ENCODE assay signal across 7 cellular contexts in the genomic region with DNA sequence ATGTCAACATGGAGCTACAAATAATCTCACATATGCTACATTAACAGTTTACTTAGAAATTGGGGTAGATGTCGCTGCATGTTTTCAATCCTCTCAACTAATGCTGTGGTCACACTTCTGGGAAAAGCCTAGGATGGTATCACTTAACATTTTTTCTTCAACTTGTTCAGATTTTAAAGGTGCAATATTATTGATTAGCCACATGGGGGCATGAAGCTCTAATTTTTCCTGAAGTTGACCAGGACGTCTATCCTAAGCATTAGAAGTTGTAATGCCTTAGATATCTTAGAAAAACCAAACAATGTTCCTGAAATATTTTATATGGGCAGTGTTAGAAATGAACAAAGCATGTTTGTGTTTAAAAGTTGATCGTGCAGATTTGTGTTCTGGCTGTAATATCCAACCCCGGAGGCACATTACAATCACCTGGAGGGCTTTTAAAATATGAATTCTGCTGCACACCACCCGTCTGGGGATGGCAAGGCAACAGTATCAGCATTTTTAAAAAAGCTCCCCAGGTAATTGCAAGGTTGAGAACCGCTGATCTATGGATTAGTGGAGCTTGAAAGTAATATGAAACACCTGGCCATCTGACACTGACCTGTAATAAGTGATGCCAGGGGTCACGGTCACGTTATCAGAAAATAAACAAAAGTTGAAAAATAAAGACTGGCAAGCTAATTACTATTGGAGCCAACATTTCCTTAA.
DNase-seq lines count a peak whose midpoint lies in the region; ATAC-seq and TF ChIP-seq lines count a peak whose summit lies in the region.

No MANE protein-coding gene starts in this region.

- H2AFZ ChIP-seq in neuronal stem cell (ENCODE audit: low read length): no peak overlapping the region

- no peak overlapping the region for H3K4me2 ChIP-seq in neuronal stem cell (ENCODE audit: insufficient read depth, low read length, poor library complexity, severe bottlenecking)

- DNase-seq in NCI-H2081 treated with DMSO at 0.1 percent for 48 hours (lab: John Stamatoyannopoulos, UW) (peak; percentile 19), astrocyte of the spinal cord (ENCODE audit: low read depth, low spot score) (peak; percentile 71), kidney glomerular epithelial cell (lab: John Stamatoyannopoulos, UW) (peak; percentile 25), neuronal stem cell (ENCODE audit: low spot score) (no peak)
- no peak for DNase-seq in activated CD4-positive, CD25-positive, alpha-beta regulatory T cell (lab: John Stamatoyannopoulos, UW)
- no peak for DNase-seq in activated naive CD8-positive, alpha-beta T cell treated with anti-CD3 and anti-CD28 coated beads for 36 hours

- H4K91ac ChIP-seq in neuronal stem cell (ENCODE audit: low read depth, low read length, poor library complexity): no peak overlapping the region

- H2BK5ac ChIP-seq in neuronal stem cell (ENCODE audit: low read length): no peak overlapping the region

- peak; percentile 54 for ATAC-seq in GM18498 (IDR thresholded peaks at IDR 0.05; ENCODE audit: unreplicated experiment)

- H3K36me3 Mint-ChIP-seq in activated naive CD8-positive, alpha-beta T cell treated with anti-CD3 and anti-CD28 coated beads for 36 hours: no peaks in the 10 kb centered on the region

- no peak overlapping the region for H3K18ac ChIP-seq in neuronal stem cell (ENCODE audit: low read length)

- H3K14ac ChIP-seq in neuronal stem cell (ENCODE audit: low read length): no peak overlapping the region

- no peak overlapping the region for H4K8ac ChIP-seq in neuronal stem cell (ENCODE audit: low read depth, low read length)

- H3K4me3 Mint-ChIP-seq in activated naive CD8-positive, alpha-beta T cell treated with anti-CD3 and anti-CD28 coated beads for 36 hours: no peak overlapping the region

- H3K4me1 Mint-ChIP-seq in activated naive CD8-positive, alpha-beta T cell treated with anti-CD3 and anti-CD28 coated beads for 36 hours: no peaks in the 10 kb centered on the region

- no peaks in the 10 kb centered on the region for H3K27me3 Mint-ChIP-seq in activated naive CD8-positive, alpha-beta T cell treated with anti-CD3 and anti-CD28 coated beads for 36 hours

- no peak overlapping the region for H3K23ac ChIP-seq in neuronal stem cell (ENCODE audit: low read depth, low read length, poor library complexity)

- H3K79me1 ChIP-seq in neuronal stem cell (ENCODE audit: low read depth, low read length): no peaks in the 10 kb centered on the region

- peaks cover 0 to 23% (median 0%) of the 10 kb centered on the region in 3 experiments for H3K27me3 ChIP-seq in neuronal stem cell (ENCODE audit: control insufficient read depth in 3 of 3, insufficient read depth in 3 of 3, low read depth in 1 of 3, low read length in 3 of 3)

- H3K9me3 ChIP-seq in neuronal stem cell (replicated peaks in 1 of 2; ENCODE audit: control insufficient read depth in 2 of 2, insufficient read depth in 1 of 2, low read depth in 1 of 2, low read length in 2 of 2): no peaks in the 10 kb centered on the region

- H3K27ac ChIP-seq in neuronal stem cell (replicated peaks; ENCODE audit: low read length): no peak overlapping the region

- H2BK12ac ChIP-seq in neuronal stem cell (ENCODE audit: low read length): no peak overlapping the region

- no peak overlapping the region for H3K4ac ChIP-seq in neuronal stem cell (ENCODE audit: low read length)

- in situ Hi-C loops in astrocyte of the spinal cord (cut with HindIII; ENCODE audit: low sequenced_read_pairs): no loop called here

- TF ChIP-seq CTCF in astrocyte of the spinal cord (IDR thresholded peaks at IDR 0.05; ENCODE audit: low read depth, low read length): peak; percentile 47

- peaks cover 0 to 6% of the 10 kb centered on the region in 2 donors for H3K4me1 ChIP-seq in neuronal stem cell (ENCODE audit: control insufficient read depth in 2 of 2, insufficient read depth in 1 of 2, low read depth in 1 of 2, low read length in 2 of 2)

- H2BK15ac ChIP-seq in neuronal stem cell (ENCODE audit: low read length): no peak overlapping the region

- no peak overlapping the region for H3K9ac ChIP-seq in neuronal stem cell (ENCODE audit: low read depth, low read length, poor library complexity)

- no peak overlapping the region for H2AK5ac ChIP-seq in neuronal stem cell (ENCODE audit: low read depth, low read length)

- H3K4me3 ChIP-seq in astrocyte of the spinal cord (ENCODE audit: low read depth, low read length) (no peak overlapping the region), neuronal stem cell (ENCODE audit: low read length in 2 of 2) (no peak overlapping the region)

- no CpG with 5 or more reads among the region's 8 CpGs for WGBS in neuronal stem cell (ENCODE audit: extremely low coverage in 2 of 2, insufficient read length in 2 of 2, insufficient replicate concordance in 1 of 2), 2 donors

- H3K9me3 Mint-ChIP-seq in activated naive CD8-positive, alpha-beta T cell treated with anti-CD3 and anti-CD28 coated beads for 36 hours: no peaks in the 10 kb centered on the region

- no peaks in the 10 kb centered on the region for H3K36me3 ChIP-seq in neuronal stem cell (replicated peaks in 1 of 2; ENCODE audit: control insufficient read depth in 2 of 2, insufficient read depth in 2 of 2, low read length in 2 of 2)

- no peak overlapping the region for H2BK120ac ChIP-seq in neuronal stem cell (ENCODE audit: low read depth, low read length)

- no peak overlapping the region for H3K27ac Mint-ChIP-seq in activated naive CD8-positive, alpha-beta T cell treated with anti-CD3 and anti-CD28 coated beads for 36 hours

Comparison
In these comparisons a context has a peak if more than half of its experiments do, and no peak if none do; other contexts are left out.
1. DNase-seq: peak in NCI-H2081 treated with DMSO at 0.1 percent for 48 hours (single experiment), astrocyte of the spinal cord (single experiment) and kidney glomerular epithelial cell (single experiment); none in activated CD4-positive, CD25-positive, alpha-beta regulatory T cell (0 of 4), neuronal stem cell (single experiment) and activated naive CD8-positive, alpha-beta T cell treated with anti-CD3 and anti-CD28 coated beads for 36 hours (single experiment).